30 cellular contexts compared by ENCODE assay signal in the genomic region with DNA sequence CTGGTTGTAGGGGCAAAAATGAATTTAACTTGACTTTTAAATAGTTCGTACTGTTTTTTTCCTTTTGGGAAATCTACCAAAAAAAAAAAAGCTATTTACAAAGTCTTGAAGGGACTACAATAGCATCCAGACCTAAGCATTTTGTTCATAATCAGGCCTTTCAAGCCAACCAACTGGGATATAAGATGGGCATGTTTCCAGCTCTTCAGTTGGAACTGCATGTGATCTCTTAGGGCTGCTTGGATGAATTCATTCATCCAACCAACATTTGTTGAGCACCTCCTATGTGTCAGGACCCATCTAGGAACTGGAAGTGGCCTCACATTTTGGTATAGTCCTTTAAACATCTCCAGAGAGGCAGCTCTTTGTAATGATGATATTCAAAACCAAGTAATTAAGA.
A peak's percentile ranks its signal among the peaks of the same experiment; 100 is the strongest.
DNase-seq lines count a peak whose midpoint lies in the region; ATAC-seq, FAIRE-seq and TF ChIP-seq lines count a peak whose summit lies in the region.
"Had no signal": no experiment of that assay in that cellular context is flagged by ENCODE, and none has a peak within 500 bp of the region (broad histone marks: within the 10 kb centered on the region; RNA-seq: fewer than 3 reads in every experiment).

No MANE protein-coding gene starts in this region.

- 100% methylated on average over 1 of the region's 1 CpG for WGBS in GM12878 (ENCODE audit: insufficient coverage, insufficient replicate concordance, low lambda C conversion rate, missing lambda C conversion rate)

- peak overlapping the region; percentile 39; the same call in 1 of the 2 replicates for H3K4me2 ChIP-seq in BLaER1
- H3K4me2 ChIP-seq in GM12878 (ENCODE audit: control insufficient read depth, insufficient read depth): no peak overlapping the region

- in situ Hi-C loops in G401 (cut with HindIII; ENCODE audit: low sequenced_read_pairs) (no loop called here), GM12878 (cut with MboI) (no loop called here)

- H2AFZ ChIP-seq in GM12878 (ENCODE audit: control insufficient read depth, low read depth, low read length): peak overlapping the region; percentile 47; the same call in 1 of the 2 replicates

- DNase-seq in G401 (ENCODE audit: low spot score) (peak; percentile 39), GM12878 (ENCODE audit: low read depth, low spot score) (no peak), hippocampal formation (lab: John Stamatoyannopoulos, UW) (peak; percentile 12 to 42), SIG-M5 (lab: John Stamatoyannopoulos, UW) (no peak), NCI-H146 (lab: John Stamatoyannopoulos, UW) (no peak), NCI-H1417 treated with DMSO at 0.1 percent for 48 hours (lab: John Stamatoyannopoulos, UW) (no peak)
- DNase-seq: activated CD4-positive, alpha-beta T cell treated with anti-CD3 and anti-CD28 coated beads, Interleukin-2, amount 10 ng/mL, durations not matched to agents 7 days and 5 days; adrenal gland; brain microvascular endothelial cell; CD4-positive, alpha-beta memory T cell; DMS53; GF-D8; GOT3; heart right ventricle; NCI-H1092 treated with DMSO at 0.1 percent for 48 hours; NCI-H2081; NCI-H345; PC-3; spleen; stimulated activated CD4-positive, alpha-beta T cell treated with anti-CD3 and anti-CD28 coated beads, Interleukin-4, amount 100 ng/mL, for 1 hour; stimulated activated naive CD8-positive, alpha-beta T cell treated with anti-CD3 and anti-CD28 coated beads, Interleukin-15, Interleukin-2, amounts not matched to agents 100 U/mL and 50 U/mL, for 24 hours; tibial artery had no signal

- peak; percentile 38; the same call in 2 of the 3 replicates for ATAC-seq in GM12878
- no peak for ATAC-seq in GM21447 (IDR thresholded peaks at IDR 0.05; ENCODE audit: unreplicated experiment)
- ATAC-seq: activated T-helper 17 cell treated with anti-CD3 and anti-CD28 coated beads, Interleukin-2, amount 50 U/mL, for 72 hours; HepG2; PC-3; stimulated activated naive CD8-positive, alpha-beta T cell treated with anti-CD3 and anti-CD28 coated beads, Interleukin-15, Interleukin-2, amounts not matched to agents 100 U/mL and 50 U/mL, for 24 hours had no signal

- no peak for TF ChIP-seq EP300 in GM12878 (IDR thresholded peaks at IDR 0.05; ENCODE audit: borderline replicate concordance in 1 of 2, control insufficient read depth in 1 of 2, low read depth in 2 of 2, low read length in 2 of 2)

- TF ChIP-seq POLR2A in GM12878 (IDR thresholded peaks at IDR 0.05; ENCODE audit: low read depth, low read length): no peak

- SMC1A ChIA-PET in GM12878 (lab: Charles Lee; ENCODE audit: uncharacterized antibody, unreplicated experiment): interaction anchor here (0.8 to 2.5 kb wide), 14 partner anchors 9 to 159 kb away, joined by 3 to 9 read pairs (median 4); a partner anchor contains a TSS

- no peak overlapping the region for H3K4me3 ChIP-seq in BLaER1
- H3K4me3 ChIP-seq in GM12878: no peak overlapping the region
- H3K4me3 ChIP-seq: adrenal gland, coronary artery, heart right ventricle, spleen, tibial artery had no signal

- H3K79me2 ChIP-seq in GM12878 (ENCODE audit: control insufficient read depth, insufficient read depth, low read length): no peaks in the 10 kb centered on the region; the same call in none of the 2 replicates

- H4K20me1 ChIP-seq in BLaER1: no peaks in the 10 kb centered on the region
- no peaks in the 10 kb centered on the region for H4K20me1 ChIP-seq in GM12878 (ENCODE audit: control insufficient read depth, insufficient read depth)

- no peak for TF ChIP-seq RAD21 in GM12878 (IDR thresholded peaks at IDR 0.05; ENCODE audit: insufficient read depth, low read depth, low read length)

- intact Hi-C loops in GM12878 (cut with micrococcal nuclease; ENCODE audit: unreplicated experiment): loop anchor here (5.0 kb wide), 1 partner anchor 108 kb away; a partner anchor contains a TSS

- H3K27ac ChIP-seq in BLaER1 (no peak overlapping the region), GM12878 (ENCODE audit: control insufficient read depth, insufficient read depth) (peak overlapping the region; percentile 85)
- H3K27ac ChIP-seq: adrenal gland, brain microvascular endothelial cell, coronary artery, HL-60, neutrophil, spleen, tibial artery had no signal

- no peak for FAIRE-seq in GM12878 (lab: Jason Lieb, UNC)
- FAIRE-seq: endometrium, HepG2 had no signal

- H3K36me3 ChIP-seq in BLaER1: peaks cover 74% of the 10 kb centered on the region
- H3K36me3 ChIP-seq in GM12878 (ENCODE audit: control insufficient read depth in 2 of 2, insufficient read depth in 2 of 2, low read length in 1 of 2): peaks cover 2 to 15% of the 10 kb centered on the region in 2 experiments; a peak in 3 of 4 replicates

- POLR2A ChIA-PET in GM12878 (lab: Charles Lee): interaction anchor here (0.7 to 1.2 kb wide), 2 partner anchors 12 to 38 kb away, joined by 3 to 4 read pairs; no protein-coding TSS in a partner anchor

- BruUV-seq in GM12878 (replicated peaks; lab: Mats Ljungman, UMichigan): no TSS peak

- H3K4me1 ChIP-seq in BLaER1 (peaks cover 26% of the 10 kb centered on the region), GM12878 (ENCODE audit: control insufficient read depth, insufficient read depth, low read length) (peaks cover 27% of the 10 kb centered on the region)

- no peak for TF ChIP-seq CTCF in GM12878 (IDR thresholded peaks at IDR 0.05 in 2 of 3, conservative IDR thresholded peaks at IDR 0.05 in 1 of 3; ENCODE audit: control insufficient read depth in 2 of 3, extremely low read depth in 1 of 3, insufficient read depth in 1 of 3, low read depth in 3 of 3, low read length in 3 of 3)

- no peaks in the 10 kb centered on the region for H3K27me3 ChIP-seq in BLaER1
- no peaks in the 10 kb centered on the region for H3K27me3 ChIP-seq in GM12878 (replicated peaks in 1 of 2; ENCODE audit: control insufficient read depth in 2 of 2, insufficient read depth in 2 of 2, low read length in 1 of 2)
- H3K27me3 ChIP-seq: adrenal gland, brain microvascular endothelial cell, heart right ventricle, neutrophil, spleen, tibial artery had no signal

- CTCF ChIA-PET in GM12878 (lab: Yijun Ruan, JAX): interaction anchor here (1.4 to 14.4 kb wide), 3 partner anchors 19 to 180 kb away, joined by 3 to 176 read pairs (median 6); no protein-coding TSS in a partner anchor

- H3K9ac ChIP-seq in BLaER1: no peak overlapping the region
- no peak overlapping the region; the same call in 1 of the 2 replicates for H3K9ac ChIP-seq in GM12878 (ENCODE audit: control insufficient read depth, insufficient read depth, low read length)

- H3K9me3 ChIP-seq in BLaER1: peaks cover 28% of the 10 kb centered on the region
- no peaks in the 10 kb centered on the region; the same call in none of the 3 replicates for H3K9me3 ChIP-seq in GM12878 (replicated peaks; ENCODE audit: control insufficient read depth, insufficient read depth, low read length)
- H3K9me3 ChIP-seq: adrenal gland, neutrophil, tibial artery had no signal

- RAD21 ChIA-PET in GM12878 (lab: Charles Lee; ENCODE audit: unreplicated experiment): interaction anchor here (0.7 to 1.4 kb wide), 8 partner anchors 9 to 749 kb away, joined by 3 to 4 read pairs (median 3); a partner anchor contains a TSS

TF ChIP-seq in GM12878, 131 proteins besides CTCF, POLR2A, EP300 and RAD21 (continues in another document):
- TF ChIP-seq IKZF1 (conservative IDR thresholded peaks at IDR 0.05) (no peak), YY1 (IDR thresholded peaks at IDR 0.05; ENCODE audit: low read depth, low read length) (no peak), NFXL1 (IDR thresholded peaks at IDR 0.05; ENCODE audit: borderline replicate concordance) (no peak), POU2F2 (IDR thresholded peaks at IDR 0.05; ENCODE audit: borderline replicate concordance, low read depth, low read length) (no peak), SPI1 (IDR thresholded peaks at IDR 0.05; ENCODE audit: borderline replicate concordance, insufficient read depth, low read depth, low read length) (no peak), SMARCA5 (IDR thresholded peaks at IDR 0.05) (no peak), HCFC1 (IDR thresholded peaks at IDR 0.05; ENCODE audit: low read length) (no peak), MTA3 (IDR thresholded peaks at IDR 0.05; ENCODE audit: borderline replicate concordance, low read length) (no peak), ZBED1 (IDR thresholded peaks at IDR 0.05; ENCODE audit: borderline replicate concordance) (no peak), NR2C1 (IDR thresholded peaks at IDR 0.05) (no peak)
- TF ChIP-seq, protein P1, sequence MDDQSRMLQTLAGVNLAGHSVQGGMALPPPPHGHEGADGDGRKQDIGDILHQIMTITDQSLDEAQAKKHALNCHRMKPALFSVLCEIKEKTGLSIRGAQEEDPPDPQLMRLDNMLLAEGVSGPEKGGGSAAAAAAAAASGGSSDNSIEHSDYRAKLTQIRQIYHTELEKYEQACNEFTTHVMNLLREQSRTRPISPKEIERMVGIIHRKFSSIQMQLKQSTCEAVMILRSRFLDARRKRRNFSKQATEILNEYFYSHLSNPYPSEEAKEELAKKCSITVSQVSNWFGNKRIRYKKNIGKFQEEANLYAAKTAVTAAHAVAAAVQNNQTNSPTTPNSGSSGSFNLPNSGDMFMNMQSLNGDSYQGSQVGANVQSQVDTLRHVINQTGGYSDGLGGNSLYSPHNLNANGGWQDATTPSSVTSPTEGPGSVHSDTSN (IDR thresholded peaks at IDR 0.05; ENCODE audit: insufficient replicate concordance, low read depth, low read length): no peak
- TF ChIP-seq, protein P2, sequence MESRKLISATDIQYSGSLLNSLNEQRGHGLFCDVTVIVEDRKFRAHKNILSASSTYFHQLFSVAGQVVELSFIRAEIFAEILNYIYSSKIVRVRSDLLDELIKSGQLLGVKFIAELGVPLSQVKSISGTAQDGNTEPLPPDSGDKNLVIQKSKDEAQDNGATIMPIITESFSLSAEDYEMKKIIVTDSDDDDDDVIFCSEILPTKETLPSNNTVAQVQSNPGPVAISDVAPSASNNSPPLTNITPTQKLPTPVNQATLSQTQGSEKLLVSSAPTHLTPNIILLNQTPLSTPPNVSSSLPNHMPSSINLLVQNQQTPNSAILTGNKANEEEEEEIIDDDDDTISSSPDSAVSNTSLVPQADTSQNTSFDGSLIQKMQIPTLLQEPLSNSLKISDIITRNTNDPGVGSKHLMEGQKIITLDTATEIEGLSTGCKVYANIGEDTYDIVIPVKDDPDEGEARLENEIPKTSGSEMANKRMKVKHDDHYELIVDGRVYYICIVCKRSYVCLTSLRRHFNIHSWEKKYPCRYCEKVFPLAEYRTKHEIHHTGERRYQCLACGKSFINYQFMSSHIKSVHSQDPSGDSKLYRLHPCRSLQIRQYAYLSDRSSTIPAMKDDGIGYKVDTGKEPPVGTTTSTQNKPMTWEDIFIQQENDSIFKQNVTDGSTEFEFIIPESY (IDR thresholded peaks at IDR 0.05): no peak

Comparison
In these comparisons a context has a peak if more than half of its experiments do, and no peak if none do; other contexts are left out.
1. DNase-seq: peak in G401 (single experiment) and hippocampal formation (2 of 2); none in GM12878 (single experiment), SIG-M5 (single experiment), NCI-H146 (single experiment) and NCI-H1417 treated with DMSO at 0.1 percent for 48 hours (single experiment).